ENCODE assay signal across 1 cellular context in the genomic region with DNA sequence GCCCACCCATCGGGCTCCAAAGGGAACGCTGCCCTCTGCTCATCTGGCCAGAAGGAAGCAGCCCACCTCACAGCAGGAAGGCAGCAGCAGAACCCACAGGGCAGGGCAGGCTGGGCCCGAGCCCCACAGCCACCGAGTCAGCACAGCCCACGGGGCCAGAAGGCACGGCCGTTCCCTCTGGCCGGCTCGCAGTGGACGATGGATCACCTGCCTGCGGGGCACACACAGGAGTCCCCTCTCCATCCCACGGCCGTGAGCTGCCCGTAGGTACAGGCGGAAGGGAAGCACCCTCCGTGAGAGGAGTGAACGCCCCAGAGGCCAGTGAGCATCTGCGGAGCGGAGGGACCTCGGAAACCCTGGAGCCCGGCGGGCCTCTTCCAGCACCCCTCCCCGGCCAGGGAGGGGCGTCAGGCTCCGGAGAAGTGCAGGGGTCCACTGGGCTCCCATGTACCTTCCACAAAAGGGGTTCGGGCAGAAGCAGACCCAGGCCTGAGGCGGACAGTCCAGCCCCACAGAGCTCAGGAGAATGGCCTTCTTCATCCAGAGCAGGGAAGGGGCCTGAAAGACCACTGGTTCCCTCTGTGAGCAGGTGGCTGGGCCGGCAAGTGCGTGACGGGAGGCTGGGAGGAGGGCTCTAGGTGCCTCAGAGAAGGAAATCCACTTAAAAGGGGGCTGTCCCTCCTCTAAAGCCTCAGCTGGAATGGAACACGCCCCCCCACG.
TF ChIP-seq lines count a peak whose summit lies in the region.

No MANE protein-coding gene starts in this region.

TF ChIP-seq in SK-N-SH, 30 proteins besides CTCF, POLR2A, EP300 and RAD21 (continued from another document):
- TF ChIP-seq, protein P1, sequence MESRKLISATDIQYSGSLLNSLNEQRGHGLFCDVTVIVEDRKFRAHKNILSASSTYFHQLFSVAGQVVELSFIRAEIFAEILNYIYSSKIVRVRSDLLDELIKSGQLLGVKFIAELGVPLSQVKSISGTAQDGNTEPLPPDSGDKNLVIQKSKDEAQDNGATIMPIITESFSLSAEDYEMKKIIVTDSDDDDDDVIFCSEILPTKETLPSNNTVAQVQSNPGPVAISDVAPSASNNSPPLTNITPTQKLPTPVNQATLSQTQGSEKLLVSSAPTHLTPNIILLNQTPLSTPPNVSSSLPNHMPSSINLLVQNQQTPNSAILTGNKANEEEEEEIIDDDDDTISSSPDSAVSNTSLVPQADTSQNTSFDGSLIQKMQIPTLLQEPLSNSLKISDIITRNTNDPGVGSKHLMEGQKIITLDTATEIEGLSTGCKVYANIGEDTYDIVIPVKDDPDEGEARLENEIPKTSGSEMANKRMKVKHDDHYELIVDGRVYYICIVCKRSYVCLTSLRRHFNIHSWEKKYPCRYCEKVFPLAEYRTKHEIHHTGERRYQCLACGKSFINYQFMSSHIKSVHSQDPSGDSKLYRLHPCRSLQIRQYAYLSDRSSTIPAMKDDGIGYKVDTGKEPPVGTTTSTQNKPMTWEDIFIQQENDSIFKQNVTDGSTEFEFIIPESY (IDR thresholded peaks at IDR 0.05; ENCODE audit: borderline replicate concordance, low read depth): no peak
- no peak for TF ChIP-seq MXI1 (IDR thresholded peaks at IDR 0.05; ENCODE audit: low read depth, low read length)
